ENCODE assay signal across 9 cellular contexts in the genomic region with DNA sequence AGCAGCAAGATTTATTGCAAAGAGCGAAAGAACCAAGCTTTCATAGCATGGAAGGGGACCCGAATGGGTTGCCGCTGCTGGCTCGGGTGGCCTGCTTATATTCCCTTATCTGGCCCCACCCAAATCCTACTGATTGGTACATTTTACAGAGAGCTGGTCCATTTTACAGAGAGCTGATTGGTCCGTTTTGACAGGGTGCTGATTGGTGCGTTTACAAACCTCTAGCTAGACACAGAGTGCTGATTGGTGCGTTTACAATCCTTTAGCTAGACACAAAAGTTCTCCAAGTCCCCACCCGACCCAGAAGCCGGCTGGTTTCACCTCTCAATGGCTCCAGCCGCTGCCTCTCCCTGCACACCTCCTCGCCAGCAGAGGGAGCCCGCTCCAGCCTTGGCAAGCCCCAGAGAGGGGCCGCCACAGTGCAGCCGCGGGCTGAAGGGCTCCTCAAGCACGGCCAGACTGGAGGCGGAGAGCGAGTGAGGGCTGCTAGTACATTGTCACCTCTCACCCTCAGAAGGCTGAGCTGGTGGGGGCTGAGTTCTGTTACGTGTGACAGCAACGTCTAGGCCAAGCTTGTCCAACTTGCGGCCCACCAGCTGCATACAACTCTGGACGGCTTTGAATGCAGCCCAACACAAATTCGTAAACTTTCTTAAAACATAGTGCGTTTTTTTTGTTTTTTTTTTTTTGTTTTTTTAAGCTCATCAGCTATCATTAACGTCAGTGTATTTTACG. TPM values are rescaled to one million over a fixed set of nuclear protein-coding genes. Genes with fewer than 3 reads are reported as not detected.
DNase-seq lines count a peak whose midpoint lies in the region; ATAC-seq lines count a peak whose summit lies in the region.
"Had no signal": no experiment of that assay in that cellular context is flagged by ENCODE, and none has a peak within 500 bp of the region (broad histone marks: within the 10 kb centered on the region; RNA-seq: fewer than 3 reads in every experiment).

No MANE protein-coding gene starts in this region.

- H3K27ac ChIP-seq in mucosa of rectum (ENCODE audit: low read depth in 2 of 2, low read length in 2 of 2) = no peak overlapping the region
- H3K27ac ChIP-seq: VCaP had no signal

- H3K9me3 ChIP-seq in mucosa of rectum (ENCODE audit: control insufficient read depth in 2 of 2, low read length in 2 of 2) = no peaks in the 10 kb centered on the region

- peak; percentile 40 for DNase-seq in activated CD4-positive, CD25-positive, alpha-beta regulatory T cell treated with anti-CD3 and anti-CD28 coated beads, Interleukin-2, amount 50 U/mL, for 16 hours (ENCODE audit: low read depth, low spot score)
- DNase-seq in stimulated activated naive CD4-positive, alpha-beta T cell (lab: John Stamatoyannopoulos, UW) = peak in 5 of 6 experiments; percentile 16 to 60 (median 50)
- DNase-seq in COLO829 (ENCODE audit: low spot score) (no peak), occipital lobe (lab: John Stamatoyannopoulos, UW) (no peak)

- H3K36me3 Mint-ChIP-seq in dendritic cell treated with granulocyte-macrophage colony-stimulating factor and Interleukin-4, amounts not matched to agents 40 ng/mL and 50 ng/mL, for 4 days (ENCODE audit: low read depth) = no peaks in the 10 kb centered on the region

- H3K36me3 ChIP-seq in mucosa of rectum (ENCODE audit: control insufficient read depth in 2 of 2, insufficient read depth in 2 of 2, low read length in 2 of 2) = no peaks in the 10 kb centered on the region

- peaks cover 8% of the 10 kb centered on the region for H3K9me3 Mint-ChIP-seq in dendritic cell treated with granulocyte-macrophage colony-stimulating factor and Interleukin-4, amounts not matched to agents 40 ng/mL and 50 ng/mL, for 4 days

- H3K4me1 ChIP-seq in mucosa of rectum (ENCODE audit: control insufficient read depth in 2 of 2, insufficient read depth in 2 of 2, low read length in 2 of 2) = no peaks in the 10 kb centered on the region

- H3K4me1 Mint-ChIP-seq in dendritic cell treated with granulocyte-macrophage colony-stimulating factor and Interleukin-4, amounts not matched to agents 40 ng/mL and 50 ng/mL, for 4 days (ENCODE audit: low read depth) = no peaks in the 10 kb centered on the region

- peak overlapping the region; percentile 9 to 59 for H3K4me3 ChIP-seq in mucosa of rectum (ENCODE audit: low read length in 2 of 2)

- ATAC-seq in GM18508 (IDR thresholded peaks at IDR 0.05; ENCODE audit: insufficient read depth, unreplicated experiment) = peak; percentile 86
- ATAC-seq in HG03442 (IDR thresholded peaks at IDR 0.05; ENCODE audit: unreplicated experiment) = peak; percentile 97

- intact Hi-C loops in dendritic cell treated with granulocyte-macrophage colony-stimulating factor and Interleukin-4, amounts not matched to agents 40 ng/mL and 50 ng/mL, for 4 days (cut with micrococcal nuclease) = no loop called here

- no peak overlapping the region for H3K27ac Mint-ChIP-seq in dendritic cell treated with granulocyte-macrophage colony-stimulating factor and Interleukin-4, amounts not matched to agents 40 ng/mL and 50 ng/mL, for 4 days

- H3K4me3 Mint-ChIP-seq in dendritic cell treated with granulocyte-macrophage colony-stimulating factor and Interleukin-4, amounts not matched to agents 40 ng/mL and 50 ng/mL, for 4 days = peak overlapping the region; percentile 45

- H3K27me3 ChIP-seq in mucosa of rectum (ENCODE audit: control insufficient read depth in 2 of 2, insufficient read depth in 2 of 2, low read length in 2 of 2) = no peaks in the 10 kb centered on the region

- H3K27me3 Mint-ChIP-seq in dendritic cell treated with granulocyte-macrophage colony-stimulating factor and Interleukin-4, amounts not matched to agents 40 ng/mL and 50 ng/mL, for 4 days = peaks cover 10% of the 10 kb centered on the region

- H3K9ac ChIP-seq in mucosa of rectum (ENCODE audit: low read depth in 1 of 2, low read length in 2 of 2) = peak overlapping the region; percentile 5 to 32

RNA-seq across cellular contexts. Expression of gene PTH, which starts 8.7 kb away (rescaled TPM):
- total RNA-seq in occipital lobe = not detected

RNA-seq across cellular contexts. Expression of gene BTBD10, which starts 24.1 kb away (rescaled TPM):
- total RNA-seq in occipital lobe = 205 TPM

Comparison
In these comparisons a context has a peak if more than half of its experiments do, and no peak if none do; other contexts are left out.
1. DNase-seq: peak in activated CD4-positive, CD25-positive, alpha-beta regulatory T cell treated with anti-CD3 and anti-CD28 coated beads, Interleukin-2, amount 50 U/mL, for 16 hours (single experiment) and stimulated activated naive CD4-positive, alpha-beta T cell (5 of 6); none in COLO829 (single experiment) and occipital lobe (single experiment).